In the genomic region with DNA sequence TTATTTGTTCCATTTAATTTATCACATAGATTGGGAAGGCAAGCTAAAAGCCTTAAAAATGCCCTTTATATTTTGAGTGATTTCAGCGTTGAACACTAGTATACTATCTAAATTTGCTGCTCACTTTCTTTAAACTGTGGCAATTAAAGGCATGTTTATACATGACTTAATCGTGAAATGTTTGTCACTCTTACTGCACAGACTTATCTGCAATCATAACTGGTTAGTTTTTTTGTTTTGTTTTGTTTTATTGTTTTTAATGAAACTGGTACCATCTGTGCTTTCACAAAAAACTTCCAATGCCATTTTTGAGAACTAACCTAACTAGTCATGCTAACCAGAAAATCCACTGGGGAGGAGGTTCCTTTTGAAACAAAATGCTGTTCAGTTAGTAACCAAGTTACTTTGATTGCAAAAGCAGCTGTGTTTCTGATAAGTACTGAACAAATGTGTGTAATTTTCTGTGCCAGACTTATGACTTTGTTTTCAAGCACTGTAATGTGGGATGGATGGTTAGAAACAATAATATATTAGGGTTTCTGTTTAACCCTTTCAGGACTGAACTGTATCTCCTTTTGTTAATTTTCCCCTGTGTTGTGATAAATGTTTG, we compare ENCODE assay signal across 1 cellular context.
TF ChIP-seq lines count a peak whose summit lies in the region.

No MANE protein-coding gene starts in this region.

TF ChIP-seq in GM23338, 12 proteins besides CTCF, POLR2A, EP300 and RAD21:
- no peak for TF ChIP-seq EZH2 (IDR thresholded peaks at IDR 0.05; ENCODE audit: low read depth, unreplicated experiment)
- no peak for TF ChIP-seq ZNF331 (CRISPR knock-in tag; IDR thresholded peaks at IDR 0.05; ENCODE audit: low read depth)
- TF ChIP-seq NANOG (IDR thresholded peaks at IDR 0.05; ENCODE audit: borderline replicate concordance) = no peak
- TF ChIP-seq JUNB (IDR thresholded peaks at IDR 0.05; ENCODE audit: unreplicated experiment) = no peak
